In the genomic region with DNA sequence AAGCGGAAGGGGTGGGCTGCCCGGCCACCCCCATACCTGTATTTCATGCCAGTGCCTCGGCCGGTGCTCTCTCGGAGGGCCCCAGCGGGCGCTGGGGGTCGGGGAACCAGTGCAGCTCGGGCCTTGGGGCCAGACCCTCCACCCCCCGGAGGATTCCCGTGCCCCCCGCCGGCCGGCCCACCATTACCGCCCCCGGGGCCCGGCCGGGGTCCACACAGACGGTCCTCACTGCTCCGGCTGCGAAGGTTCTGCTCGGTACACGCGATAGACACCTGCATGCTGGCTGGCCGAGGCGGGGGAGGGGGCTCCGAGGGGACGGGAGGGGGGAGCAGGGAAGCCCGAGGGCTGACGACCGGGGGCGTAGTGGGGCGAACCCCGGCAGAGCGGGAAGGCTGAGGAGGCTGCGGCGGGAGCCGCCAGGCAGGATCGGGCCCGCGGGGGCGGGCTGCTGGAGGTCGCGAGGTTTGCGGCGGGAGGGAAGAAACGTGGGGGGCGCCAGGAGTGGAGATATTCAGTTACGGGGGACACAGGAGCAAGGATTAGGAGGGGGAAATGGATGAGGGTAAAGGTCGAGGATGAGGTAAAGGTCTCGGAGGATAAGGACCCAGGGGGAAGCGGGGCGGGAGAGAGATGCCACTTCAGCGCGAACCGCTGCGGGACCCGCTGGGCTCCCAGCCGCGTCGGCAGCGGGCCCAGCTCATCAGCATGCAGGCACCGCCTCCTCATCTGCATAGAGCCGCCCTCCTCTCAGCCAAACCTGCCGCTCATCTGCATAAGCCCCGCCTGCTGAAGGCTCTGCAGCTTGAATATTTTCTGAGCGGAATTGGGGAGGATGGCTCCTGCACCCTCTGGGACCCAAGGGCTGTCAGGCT, we compare ENCODE assay signal across 1 cellular context.
TF ChIP-seq lines count a peak whose summit lies in the region.

Gene KCNAB3, minus strand, starts transcription at position 699 of the 872 bp plus-strand sequence. Its CDS starts 421 bp downstream, at position 278.

TF ChIP-seq in IMR-90, 13 proteins besides CTCF, POLR2A, EP300 and RAD21 (continued from another document):
- no peak for TF ChIP-seq BHLHE40 (IDR thresholded peaks at IDR 0.05; ENCODE audit: low read depth, low read length)
- TF ChIP-seq CEBPB (IDR thresholded peaks at IDR 0.05; ENCODE audit: low read depth, low read length) = no peak
- no peak for TF ChIP-seq NFE2L2 (IDR thresholded peaks at IDR 0.05; ENCODE audit: low read depth, low read length)
- TF ChIP-seq SMC3 (IDR thresholded peaks at IDR 0.05; ENCODE audit: low read depth, low read length) = no peak
- TF ChIP-seq RCOR1 (IDR thresholded peaks at IDR 0.05; ENCODE audit: insufficient replicate concordance, low read length) = no peak
- no peak for TF ChIP-seq MAFK (IDR thresholded peaks at IDR 0.05; ENCODE audit: low read depth, low read length)
